12 cellular contexts compared by ENCODE assay signal in the genomic region with DNA sequence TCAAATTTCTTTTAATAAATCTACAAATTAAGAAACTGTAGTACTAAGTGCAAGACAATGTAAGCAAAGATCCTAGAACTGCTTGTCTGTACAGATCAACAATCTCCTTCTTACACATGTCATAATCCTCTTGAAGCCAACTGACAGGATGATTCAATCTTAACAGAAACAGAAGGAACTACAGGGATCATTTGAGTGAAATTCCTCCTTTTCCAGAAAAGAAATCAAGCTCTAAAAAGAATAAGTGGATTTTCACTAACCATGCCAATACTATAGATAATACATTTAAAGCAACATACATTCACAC. TPM values are rescaled to one million over a fixed set of nuclear protein-coding genes. Genes with fewer than 3 reads are reported as not detected.
DNase-seq lines count a peak whose midpoint lies in the region; ATAC-seq, FAIRE-seq and TF ChIP-seq lines count a peak whose summit lies in the region.
"Had no signal": no experiment of that assay in that cellular context is flagged by ENCODE, and none has a peak within 500 bp of the region (broad histone marks: within the 10 kb centered on the region; RNA-seq: fewer than 3 reads in every experiment).

No MANE protein-coding gene starts in this region.

- peak overlapping the region; percentile 61 for H3K27ac Mint-ChIP-seq in chondrocyte (ENCODE audit: unreplicated experiment)
- H3K27ac Mint-ChIP-seq: activated T-cell treated with anti-CD3 and anti-CD28 coated beads, Interleukin-2, amount 50 U/mL, for 24 hours had no signal

- H4K20me1 ChIP-seq in OCI-LY1 (ENCODE audit: insufficient read depth, low read length), result no peaks in the 10 kb centered on the region

- no peaks in the 10 kb centered on the region for H3K27me3 Mint-ChIP-seq in chondrocyte (ENCODE audit: low read depth)
- H3K27me3 Mint-ChIP-seq: activated T-cell treated with anti-CD3 and anti-CD28 coated beads, Interleukin-2, amount 50 U/mL, for 24 hours had no signal

- peak overlapping the region; percentile 86 for H3K27ac ChIP-seq in OCI-LY1 (ENCODE audit: low read depth, low read length, poor library complexity, severe bottlenecking)
- no peak overlapping the region for H3K27ac ChIP-seq in effector memory CD4-positive, alpha-beta T cell (ENCODE audit: insufficient read depth, low read length, poor library complexity, severe bottlenecking)
- H3K27ac ChIP-seq: neutrophil, right atrium auricular region, SK-N-MC had no signal

- FAIRE-seq in GM18507 (lab: Jason Lieb, UNC), result peak; percentile 63

- no peaks in the 10 kb centered on the region for H3K9me2 ChIP-seq in OCI-LY1 (ENCODE audit: low read depth, low read length)

- H3K4me1 ChIP-seq in OCI-LY1 (ENCODE audit: insufficient read depth, low read length, severe bottlenecking), result peaks cover 51% of the 10 kb centered on the region
- H3K4me1 ChIP-seq in effector memory CD4-positive, alpha-beta T cell (ENCODE audit: control insufficient read depth, insufficient read depth, low read length, poor library complexity, severe bottlenecking), result no peaks in the 10 kb centered on the region

- H2AFZ ChIP-seq in OCI-LY1 (ENCODE audit: low read length), result no peak overlapping the region

- H3K9me3 Mint-ChIP-seq in chondrocyte (ENCODE audit: low read depth), result no peaks in the 10 kb centered on the region
- H3K9me3 Mint-ChIP-seq: activated T-cell treated with anti-CD3 and anti-CD28 coated beads, Interleukin-2, amount 50 U/mL, for 24 hours had no signal

- H3K4me1 Mint-ChIP-seq in chondrocyte (ENCODE audit: low read depth), result peaks cover 10% of the 10 kb centered on the region

- H3K9me3 ChIP-seq in OCI-LY1 (ENCODE audit: low read length), result no peaks in the 10 kb centered on the region
- H3K9me3 ChIP-seq in effector memory CD4-positive, alpha-beta T cell (ENCODE audit: control insufficient read depth, low read length), result no peaks in the 10 kb centered on the region
- H3K9me3 ChIP-seq: neutrophil, right atrium auricular region had no signal

- H3K4me2 ChIP-seq in OCI-LY1 (ENCODE audit: low read length), result no peak overlapping the region

- no peak overlapping the region for H3K4me3 Mint-ChIP-seq in chondrocyte (ENCODE audit: unreplicated experiment)
- H3K4me3 Mint-ChIP-seq: activated T-cell treated with anti-CD3 and anti-CD28 coated beads, Interleukin-2, amount 50 U/mL, for 24 hours had no signal

- DNase-seq in GM18507 (ENCODE audit: extremely low spot score, insufficient read length, low read depth) (no peak), chondrocyte (ENCODE audit: low spot score) (no peak), renal cortical epithelial cell (ENCODE audit: low read depth) (peak; percentile 10)
- DNase-seq in effector memory CD4-positive, alpha-beta T cell, result no peak
- DNase-seq: effector CD4-positive, alpha-beta T cell had no signal

- TF ChIP-seq POLR2A in GM18505 (IDR thresholded peaks at IDR 0.05; ENCODE audit: borderline replicate concordance, extremely low read depth, insufficient read depth, insufficient read length), result no peak

- TF ChIP-seq CTCF in OCI-LY1 (IDR thresholded peaks at IDR 0.05; ENCODE audit: low read length) (no peak), chondrocyte (IDR thresholded peaks at IDR 0.05) (no peak)

- ATAC-seq in GM18505 (IDR thresholded peaks at IDR 0.05; ENCODE audit: unreplicated experiment), result no peak
- no peak for ATAC-seq in GM21381 (IDR thresholded peaks at IDR 0.05; ENCODE audit: unreplicated experiment)

- peaks cover 25% of the 10 kb centered on the region for H3K36me3 ChIP-seq in OCI-LY1 (ENCODE audit: insufficient read depth, low read length)
- no peaks in the 10 kb centered on the region for H3K36me3 ChIP-seq in effector memory CD4-positive, alpha-beta T cell (ENCODE audit: control insufficient read depth, insufficient read depth, low read length)
- H3K36me3 ChIP-seq: neutrophil, right atrium auricular region had no signal

- no peaks in the 10 kb centered on the region for H3K27me3 ChIP-seq in OCI-LY1 (ENCODE audit: insufficient read depth, low read length)
- no peaks in the 10 kb centered on the region for H3K27me3 ChIP-seq in effector memory CD4-positive, alpha-beta T cell (replicated peaks; ENCODE audit: control insufficient read depth, insufficient read depth, low read length, poor library complexity, severe bottlenecking)
- H3K27me3 ChIP-seq: neutrophil, right atrium auricular region had no signal

- no peaks in the 10 kb centered on the region for H3F3A ChIP-seq in OCI-LY1 (ENCODE audit: insufficient read depth, low read length)

- H3K4me3 ChIP-seq in OCI-LY1 (ENCODE audit: low read depth, low read length, poor library complexity, severe bottlenecking), result no peak overlapping the region
- no peak overlapping the region for H3K4me3 ChIP-seq in effector memory CD4-positive, alpha-beta T cell (ENCODE audit: insufficient read depth, low read depth, low read length, poor library complexity, severe bottlenecking)
- H3K4me3 ChIP-seq: right atrium auricular region, SK-N-MC had no signal

- no peaks in the 10 kb centered on the region for H3K36me3 Mint-ChIP-seq in chondrocyte (ENCODE audit: low read depth)

- H3K79me2 ChIP-seq in OCI-LY1 (ENCODE audit: insufficient read depth, low read length), result peaks cover 37% of the 10 kb centered on the region

- H3K9ac ChIP-seq in OCI-LY1 (ENCODE audit: low read length), result peak overlapping the region; percentile 8; the same call in 1 of the 2 replicates

RNA-seq across cellular contexts. Expression of a gene that starts 53.2 kb away (rescaled TPM):
- 47.5 to 55.7 TPM (median 48.2 TPM) in 3 replicates for total RNA-seq in chondrocyte
- 41.8 and 47.0 TPM in 2 replicates for total RNA-seq in renal cortical epithelial cell
